ENCODE assay signal across 8 cellular contexts in the genomic region with DNA sequence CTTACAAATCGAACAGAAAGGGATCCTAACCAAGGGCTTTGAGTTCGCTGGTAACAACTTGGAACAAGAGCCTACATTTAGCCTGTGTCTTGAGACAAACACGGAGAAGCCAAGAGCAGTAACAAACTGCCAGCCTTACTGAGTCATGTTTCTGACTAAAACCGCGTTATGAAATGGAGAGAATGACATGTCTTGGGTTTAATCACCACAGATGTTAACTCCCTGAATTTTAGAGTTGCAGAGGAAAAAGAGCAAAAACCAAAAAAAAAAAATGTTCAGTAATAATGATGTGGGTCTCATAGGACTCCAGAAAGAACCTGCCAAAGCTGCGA. TPM values are rescaled to one million over a fixed set of nuclear protein-coding genes. Genes with fewer than 3 reads are reported as not detected.
DNase-seq lines count a peak whose midpoint lies in the region; ATAC-seq and TF ChIP-seq lines count a peak whose summit lies in the region.

No MANE protein-coding gene starts in this region.

- no peaks in the 10 kb centered on the region for H3K9me3 Mint-ChIP-seq in natural killer cell treated with Interleukin-12 subunit alpha and Interleukin-12 subunit beta and Interleukin-15 and Interleukin-18, amount 100 ng/mL, for 72 hours

- no peaks in the 10 kb centered on the region for H3K36me3 ChIP-seq in HUES48 (ENCODE audit: control insufficient read depth, insufficient read depth, low read length)
- no peaks in the 10 kb centered on the region for H3K36me3 ChIP-seq in esophagus muscularis mucosa

- intact Hi-C loops in esophagus muscularis mucosa (cut with DNase I) (no loop called here), posterior cingulate gyrus (cut with DNase I) (loop anchor here (5.0 kb wide), 1 partner anchor 126 kb away; a partner anchor contains a TSS)

- H3K27ac ChIP-seq in HUES48 (ENCODE audit: low read depth, low read length) (peak overlapping the region; percentile 94), esophagus muscularis mucosa (replicated peaks in 1 of 4) (peak overlapping the region; percentile 94 to 100 (median 99))

- no peak for TF ChIP-seq EP300 in esophagus muscularis mucosa (IDR thresholded peaks at IDR 0.05)

- peak; percentile 29 for ATAC-seq in GM21526 (IDR thresholded peaks at IDR 0.05; ENCODE audit: low FRiP score, unreplicated experiment)
- ATAC-seq in natural killer cell treated with Interleukin-12 subunit alpha and Interleukin-12 subunit beta and Interleukin-15 and Interleukin-18, amount 100 ng/mL, for 72 hours = peak; percentile 66 to 70

- peak overlapping the region; percentile 96; the same call in 1 of the 2 replicates for H3K9ac ChIP-seq in HUES48 (ENCODE audit: low read depth, low read length)

- H3K9me3 ChIP-seq in HUES48 (ENCODE audit: control insufficient read depth, insufficient read depth, low read length) = no peaks in the 10 kb centered on the region
- H3K9me3 ChIP-seq in esophagus muscularis mucosa = no peaks in the 10 kb centered on the region

- no peaks in the 10 kb centered on the region for H3K27me3 ChIP-seq in HUES48 (ENCODE audit: control insufficient read depth, insufficient read depth, low read length)
- no peaks in the 10 kb centered on the region for H3K27me3 ChIP-seq in esophagus muscularis mucosa

- DNase-seq in DMS79 treated with DMSO at 0.1 percent for 48 hours (lab: John Stamatoyannopoulos, UW) (peak; percentile 46), esophagus muscularis mucosa (ENCODE audit: extremely low spot score) (no peak), posterior cingulate gyrus (no peak), mucosa of gallbladder (ENCODE audit: low spot score) (no peak)
- no peak for DNase-seq in natural killer cell treated with Interleukin-12 subunit alpha and Interleukin-12 subunit beta and Interleukin-15 and Interleukin-18, amount 100 ng/mL, for 72 hours (ENCODE audit: low spot score)

- H3K4me1 ChIP-seq in HUES48 (ENCODE audit: control insufficient read depth, insufficient read depth, low read length) (peaks cover 8% of the 10 kb centered on the region; the same call in 1 of the 2 replicates), esophagus muscularis mucosa (peaks cover 28 to 51% (median 46%) of the 10 kb centered on the region in 4 donors)

- peak overlapping the region; percentile 84 for H3K4me3 ChIP-seq in HUES48 (ENCODE audit: low read depth, low read length)
- peak overlapping the region; percentile 95 for H3K4me3 ChIP-seq in WI38 (ENCODE audit: low read depth, low read length)
- peak overlapping the region; percentile 72 to 97 (median 89) for H3K4me3 ChIP-seq in esophagus muscularis mucosa

- peaks cover 6% of the 10 kb centered on the region for H3K36me3 Mint-ChIP-seq in natural killer cell treated with Interleukin-12 subunit alpha and Interleukin-12 subunit beta and Interleukin-15 and Interleukin-18, amount 100 ng/mL, for 72 hours

- H3K4me3 Mint-ChIP-seq in natural killer cell treated with Interleukin-12 subunit alpha and Interleukin-12 subunit beta and Interleukin-15 and Interleukin-18, amount 100 ng/mL, for 72 hours = peak overlapping the region; percentile 87

- 4% methylated on average over 6 of the region's 6 CpGs for WGBS in esophagus muscularis mucosa

- TF ChIP-seq CTCF in WI38 (IDR thresholded peaks at IDR 0.05; ENCODE audit: low read depth, low read length) = no peak
- no peak for TF ChIP-seq CTCF in esophagus muscularis mucosa (IDR thresholded peaks at IDR 0.05)

- TF ChIP-seq POLR2A in esophagus muscularis mucosa (IDR thresholded peaks at IDR 0.05; ENCODE audit: low read depth) = no peak

- no peaks in the 10 kb centered on the region for H3K27me3 Mint-ChIP-seq in natural killer cell treated with Interleukin-12 subunit alpha and Interleukin-12 subunit beta and Interleukin-15 and Interleukin-18, amount 100 ng/mL, for 72 hours

- H3K4me1 Mint-ChIP-seq in natural killer cell treated with Interleukin-12 subunit alpha and Interleukin-12 subunit beta and Interleukin-15 and Interleukin-18, amount 100 ng/mL, for 72 hours (ENCODE audit: low read depth in 2 of 2) = peaks cover 37 to 48% of the 10 kb centered on the region in 2 donors

- H3K27ac Mint-ChIP-seq in natural killer cell treated with Interleukin-12 subunit alpha and Interleukin-12 subunit beta and Interleukin-15 and Interleukin-18, amount 100 ng/mL, for 72 hours = peak overlapping the region; percentile 93 to 95

RNA-seq across cellular contexts. Expression of a gene that starts 1.0 kb away (rescaled TPM):
- total RNA-seq in esophagus muscularis mucosa (10 to 100 TPM; 37.7 to 49.1 (median 43.2) TPM), mucosa of gallbladder (25.2 TPM)
- 10 to 100 TPM; 34.2 to 44.6 TPM for total RNA-seq in natural killer cell treated with Interleukin-12 subunit alpha and Interleukin-12 subunit beta and Interleukin-15 and Interleukin-18, amount 100 ng/mL, for 72 hours

RNA-seq across cellular contexts. Expression of a gene that starts 59.0 kb away (rescaled TPM):
- 10 to 100 TPM in 3 of 4 donors, 1 to 10 TPM in 1; 9.6 to 14.2 (median 13.3) TPM for total RNA-seq in esophagus muscularis mucosa
- 10 to 100 TPM; 24.0 to 47.6 TPM for total RNA-seq in natural killer cell treated with Interleukin-12 subunit alpha and Interleukin-12 subunit beta and Interleukin-15 and Interleukin-18, amount 100 ng/mL, for 72 hours
- total RNA-seq in mucosa of gallbladder = 25.1 TPM
